In genomic region chr2:217818293-217818850, GRCh38 we compare ENCODE assay signal across 15 cellular contexts.
"Had no signal": no experiment of that assay in that cellular context is flagged by ENCODE, and none has a peak within 500 bp of the region (broad histone marks: within the 10 kb centered on the region; RNA-seq: fewer than 3 reads in every experiment).

No MANE protein-coding gene starts in this region.

- DNase-seq: activated CD4-positive, alpha-beta T cell treated with anti-CD3 and anti-CD28 coated beads, Interleukin-2, amount 50 U/mL, for 4 hours; activated T-cell treated with anti-CD3 and anti-CD28 coated beads, Interleukin-2, amount 50 U/mL, for 1 hour; amniotic stem cell; brain microvascular endothelial cell; esophagus squamous epithelium; foreskin fibroblast; stimulated activated CD4-positive, alpha-beta T cell treated with anti-CD3 and anti-CD28 coated beads, Interleukin-1b, Interleukin-23, amount 100 ng/mL, for 48 hours; stimulated activated naive B cell treated with anti-CD40 and anti-IgM and Interleukin-4, amounts not matched to agents 10 μg/mL and 1 μg/mL and 100 μg/mL, for 72 hours had no signal

- H3K4me1 ChIP-seq: SJSA1 had no signal

- ATAC-seq: activated CD4-positive, CD25-positive, alpha-beta regulatory T cell treated with anti-CD3 and anti-CD28 coated beads, Interleukin-2, amount 50 U/mL, for 24 hours; activated naive CD4-positive, alpha-beta T cell treated with anti-CD3 and anti-CD28 coated beads, Interleukin-2, amount 50 U/mL, for 72 hours; stimulated activated naive B cell treated with anti-CD40 and anti-IgM and Interleukin-4, amounts not matched to agents 10 μg/mL and 1 μg/mL and 100 μg/mL, for 72 hours had no signal

- H3K4me1 Mint-ChIP-seq: memory B cell had no signal

- H3K4me3 ChIP-seq: esophagus squamous epithelium, SJSA1, vagina had no signal

- H3K36me3 Mint-ChIP-seq: activated naive CD4-positive, alpha-beta T cell treated with anti-CD3 and anti-CD28 coated beads, Interleukin-2, amount 50 U/mL, for 72 hours; memory B cell; stimulated activated naive B cell treated with anti-CD40 and anti-IgM and Interleukin-4, amounts not matched to agents 10 μg/mL and 1 μg/mL and 100 μg/mL, for 72 hours had no signal

- H3K27ac ChIP-seq: brain microvascular endothelial cell, SJSA1 had no signal

- H3K9me3 ChIP-seq: esophagus squamous epithelium, SJSA1, vagina had no signal

- H3K9me3 Mint-ChIP-seq: activated naive CD4-positive, alpha-beta T cell treated with anti-CD3 and anti-CD28 coated beads, Interleukin-2, amount 50 U/mL, for 72 hours; memory B cell; nephron; stimulated activated naive B cell treated with anti-CD40 and anti-IgM and Interleukin-4, amounts not matched to agents 10 μg/mL and 1 μg/mL and 100 μg/mL, for 72 hours had no signal

- H3K27ac Mint-ChIP-seq: activated naive CD4-positive, alpha-beta T cell treated with anti-CD3 and anti-CD28 coated beads, Interleukin-2, amount 50 U/mL, for 72 hours; stimulated activated naive B cell treated with anti-CD40 and anti-IgM and Interleukin-4, amounts not matched to agents 10 μg/mL and 1 μg/mL and 100 μg/mL, for 72 hours had no signal

- FAIRE-seq: endometrium had no signal

- H3K27me3 ChIP-seq: brain microvascular endothelial cell, esophagus squamous epithelium, SJSA1, vagina had no signal

- H3K4me3 Mint-ChIP-seq: memory B cell; nephron; stimulated activated naive B cell treated with anti-CD40 and anti-IgM and Interleukin-4, amounts not matched to agents 10 μg/mL and 1 μg/mL and 100 μg/mL, for 72 hours had no signal
